In the genomic region with DNA sequence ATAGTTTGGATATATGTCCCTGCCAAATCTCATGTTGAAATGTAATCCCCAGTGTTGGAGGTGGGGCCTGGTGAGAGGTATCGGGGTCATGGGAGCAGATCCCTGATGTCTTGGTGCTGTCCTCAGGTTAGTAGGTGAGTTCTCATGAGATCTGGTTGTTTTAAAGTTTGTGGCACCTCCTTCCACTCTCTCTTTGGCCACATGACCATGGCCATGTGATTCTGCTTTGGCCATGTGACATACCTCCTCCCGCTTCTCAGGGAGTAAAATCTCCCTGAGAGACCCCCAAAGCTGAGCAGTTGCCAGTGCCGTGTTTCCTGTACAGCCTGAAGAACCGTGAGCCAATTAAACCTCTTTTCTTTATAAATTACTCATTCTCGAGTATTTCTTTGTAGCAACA, we compare ENCODE assay signal across 6 cellular contexts.
DNase-seq lines count a peak whose midpoint lies in the region; ATAC-seq, FAIRE-seq and TF ChIP-seq lines count a peak whose summit lies in the region.
"Not testable (repeated sequence)": the region's sequence is repeated elsewhere in the genome, so short reads cannot be mapped to it uniquely, and the experiment has no call there.

No MANE protein-coding gene starts in this region.

- peaks cover 75% of the 10 kb centered on the region for H3K9me3 ChIP-seq in H9 (ENCODE audit: control insufficient read depth, low read depth, low read length)
- not testable (repeated sequence) for H3K9me3 ChIP-seq in K562 (replicated peaks; ENCODE audit: control insufficient read depth, insufficient read depth, low read depth, low read length); neuron (ENCODE audit: low read length); spleen
- peaks cover 41% of the 10 kb centered on the region for H3K9me3 ChIP-seq in hepatocyte (ENCODE audit: low read depth)

- not testable (repeated sequence) for H3K56ac ChIP-seq in H9 (ENCODE audit: insufficient read length, low read depth, low read length)

- H4K5ac ChIP-seq in H9 (ENCODE audit: insufficient read length, low read depth, low read length), result not testable (repeated sequence)

- not testable (repeated sequence) for H4K91ac ChIP-seq in H9 (ENCODE audit: insufficient read length, low read depth, low read length)

- H2BK15ac ChIP-seq in H9 (ENCODE audit: low read depth, low read length), result peak overlapping the region; percentile 54; the same call in 1 of the 2 replicates

- ATAC-seq in K562, result peak; percentile 45

- H2BK5ac ChIP-seq in H9 (ENCODE audit: insufficient read length, low read length), result not testable (repeated sequence)

- H3K9ac ChIP-seq in H9 (ENCODE audit: extremely low read depth, insufficient read length, low read length); K562 (ENCODE audit: insufficient read depth in 1 of 2, low read depth in 2 of 2, low read length in 2 of 2): not testable (repeated sequence)

- H4K8ac ChIP-seq in H9 (replicated peaks; ENCODE audit: insufficient read length, low read depth, low read length), result not testable (repeated sequence)

- not testable (repeated sequence) for H3K4me1 ChIP-seq in H9 (ENCODE audit: insufficient read depth, low read length); K562 (replicated peaks in 1 of 2; ENCODE audit: control insufficient read depth in 2 of 2, insufficient read depth in 2 of 2, low read length in 2 of 2); hepatocyte (ENCODE audit: insufficient read depth); neuron (ENCODE audit: insufficient read depth, low read length); spleen

- not testable (repeated sequence) for H3K79me2 ChIP-seq in H9 (ENCODE audit: insufficient read depth, low read length); K562 (ENCODE audit: control insufficient read depth, insufficient read depth, low read length); hepatocyte

- H3K27ac ChIP-seq in H9 (ENCODE audit: insufficient read length, low read depth, low read length); K562 (ENCODE audit: extremely low read depth, low read depth, low read length); hepatocyte; spleen: not testable (repeated sequence)

- not testable (repeated sequence) for H3K27me3 ChIP-seq in H9 (ENCODE audit: insufficient read depth, low read length); K562 (ENCODE audit: control insufficient read depth in 2 of 2, insufficient read depth in 2 of 2, low read length in 2 of 2); hepatocyte; neuron (ENCODE audit: insufficient read depth, low read length); spleen (replicated peaks in 1 of 7)

- TF ChIP-seq EP300 in K562 (IDR thresholded peaks at IDR 0.05; ENCODE audit: low read length), result not testable (repeated sequence)

- H2BK20ac ChIP-seq in H9 (ENCODE audit: low read depth, low read length, poor library complexity, severe bottlenecking), result not testable (repeated sequence)

- not testable (repeated sequence) for H3K14ac ChIP-seq in H9 (ENCODE audit: insufficient read depth, low read length)

- not testable (repeated sequence) for H3K23me2 ChIP-seq in H9 (ENCODE audit: insufficient read length, low read depth, low read length, poor library complexity, severe bottlenecking)

- CTCF ChIA-PET in K562 (lab: Yijun Ruan, JAX; ENCODE audit: low intra/inter-chr PET ratio), result not testable (repeated sequence)

- H3K4me2 ChIP-seq in H9 (ENCODE audit: insufficient read depth, insufficient read length, low read length); K562 (ENCODE audit: insufficient read depth, low read length); hepatocyte: not testable (repeated sequence)

- not testable (repeated sequence) for H2BK120ac ChIP-seq in H9 (ENCODE audit: low read depth, low read length, poor library complexity, severe bottlenecking)

- H3T11ph ChIP-seq in H9 (ENCODE audit: low read length), result not testable (repeated sequence)

- POLR2A ChIA-PET in K562 (lab: Yijun Ruan, JAX), result not testable (repeated sequence)

- not testable (repeated sequence) for H4K20me1 ChIP-seq in H9 (ENCODE audit: control insufficient read depth, insufficient read depth, insufficient read length); K562 (replicated peaks; ENCODE audit: control insufficient read depth, insufficient read depth, low read length); hepatocyte (ENCODE audit: insufficient read depth, poor library complexity, severe bottlenecking)

- not testable (repeated sequence) for H2BK12ac ChIP-seq in H9 (ENCODE audit: insufficient read length, low read depth, low read length)

- not testable (repeated sequence) for TF ChIP-seq POLR2A in K562 (conservative IDR thresholded peaks at IDR 0.05); spleen (IDR thresholded peaks at IDR 0.05)

- H3K27me3 Mint-ChIP-seq in H9 (ENCODE audit: low read depth), result not testable (repeated sequence)

- not testable (repeated sequence) for TF ChIP-seq RAD21 in K562 (CRISPR knock-in tag; conservative IDR thresholded peaks at IDR 0.05 in 1 of 2, IDR thresholded peaks at IDR 0.05 in 1 of 2)

- not testable (repeated sequence) for H3K4ac ChIP-seq in H9 (ENCODE audit: low read depth, low read length)

- not testable (repeated sequence) for H2AK5ac ChIP-seq in H9 (ENCODE audit: insufficient read length, low read length)

- BruUV-seq in K562 (replicated peaks; lab: Mats Ljungman, UMichigan), result not testable (repeated sequence)

- not testable (repeated sequence) for DNase-seq in H9; K562 (ENCODE audit: extremely low read depth in 1 of 4, low spot score in 3 of 4)
- peak; percentile 28 for DNase-seq in activated CD4-positive, CD25-positive, alpha-beta regulatory T cell treated with anti-CD3 and anti-CD28 coated beads, Interleukin-2, amount 50 U/mL, for 72 hours
- peak; percentile 4 for DNase-seq in hepatocyte (ENCODE audit: low spot score)
- peak; percentile 44 for DNase-seq in spleen

- intact Hi-C loops in K562 (cut with micrococcal nuclease), result loop anchor here (5.0 kb wide), 1 partner anchor 34 kb away; no protein-coding TSS in a partner anchor
- intact Hi-C loops in spleen (cut with DNase I; ENCODE audit: low total_unique reads), result not testable (repeated sequence)

- not testable (repeated sequence) for H3K27ac Mint-ChIP-seq in H9

- WGBS in H9 (ENCODE audit: extremely low coverage, insufficient read length, low lambda C conversion rate), result no CpG with 5 or more reads among the region's 5 CpGs
- WGBS in K562 (ENCODE audit: insufficient coverage, low coverage, missing lambda C conversion rate), result 7% methylated on average over 5 of the region's 5 CpGs
- 55% methylated on average over 5 of the region's 5 CpGs for WGBS in hepatocyte (ENCODE audit: low lambda C conversion rate, missing lambda C conversion rate)
- 72 to 77% (median 75%) methylated on average over 5 of the region's 5 CpGs for WGBS in spleen, 5 donors

- not testable (repeated sequence) for H3K4me3 ChIP-seq in K562; hepatocyte; neuron (ENCODE audit: low read length); spleen

- H3K9me3 Mint-ChIP-seq in H9, result not testable (repeated sequence)

- not testable (repeated sequence) for H3K36me3 Mint-ChIP-seq in H9 (ENCODE audit: insufficient read depth in 1 of 3, low read depth in 3 of 3)

- not testable (repeated sequence) for H3K36me3 ChIP-seq in K562 (ENCODE audit: control insufficient read depth, insufficient read depth, low read length); hepatocyte (replicated peaks; ENCODE audit: insufficient read depth, low read depth); neuron (ENCODE audit: insufficient read depth, low read length); spleen

- H3K9me2 ChIP-seq in hepatocyte (replicated peaks; ENCODE audit: insufficient read depth), result not testable (repeated sequence)

- H3K4me3 Mint-ChIP-seq in H9, result not testable (repeated sequence)

- not testable (repeated sequence) for H3K4me1 Mint-ChIP-seq in H9

- in situ Hi-C loops in K562 (cut with MboI), result loop anchor here (25.0 kb wide), 3 partner anchors 249 to 1399 kb away; no protein-coding TSS in a partner anchor

- not testable (repeated sequence) for TF ChIP-seq CTCF in H9 (conservative IDR thresholded peaks at IDR 0.05); K562 (IDR thresholded peaks at IDR 0.05 in 2 of 3, conservative IDR thresholded peaks at IDR 0.05 in 1 of 3; ENCODE audit: insufficient read depth in 2 of 3, low read depth in 1 of 3, low read length in 3 of 3); hepatocyte (IDR thresholded peaks at IDR 0.05; ENCODE audit: poor library complexity); spleen (IDR thresholded peaks at IDR 0.05 in 8 of 11, conservative IDR thresholded peaks at IDR 0.05 in 3 of 11)

- FAIRE-seq in K562 (lab: Jason Lieb, UNC), result not testable (repeated sequence)

- H3K79me1 ChIP-seq in H9 (ENCODE audit: insufficient read depth, low read depth, low read length, poor library complexity, severe bottlenecking), result not testable (repeated sequence)

- H2AFZ ChIP-seq in H9 (ENCODE audit: low read length); K562 (ENCODE audit: low read depth, low read length); hepatocyte: not testable (repeated sequence)
- H2AFZ ChIP-seq in neuron (ENCODE audit: low read depth, low read length), result peak overlapping the region; percentile 20

- H3K9me1 ChIP-seq in K562 (ENCODE audit: control insufficient read depth, insufficient read depth, low read length), result not testable (repeated sequence)

- not testable (repeated sequence) for H3K23ac ChIP-seq in H9 (ENCODE audit: insufficient read length, low read depth, low read length)

- not testable (repeated sequence) for H3K18ac ChIP-seq in H9 (ENCODE audit: insufficient read length, low read depth, low read length)

TF ChIP-seq in K562, 482 proteins besides CTCF, POLR2A, EP300 and RAD21 (continues in another document):
- TF ChIP-seq, protein P1, sequence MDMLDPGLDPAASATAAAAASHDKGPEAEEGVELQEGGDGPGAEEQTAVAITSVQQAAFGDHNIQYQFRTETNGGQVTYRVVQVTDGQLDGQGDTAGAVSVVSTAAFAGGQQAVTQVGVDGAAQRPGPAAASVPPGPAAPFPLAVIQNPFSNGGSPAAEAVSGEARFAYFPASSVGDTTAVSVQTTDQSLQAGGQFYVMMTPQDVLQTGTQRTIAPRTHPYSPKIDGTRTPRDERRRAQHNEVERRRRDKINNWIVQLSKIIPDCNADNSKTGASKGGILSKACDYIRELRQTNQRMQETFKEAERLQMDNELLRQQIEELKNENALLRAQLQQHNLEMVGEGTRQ (CRISPR knock-in tag; IDR thresholded peaks at IDR 0.05), result peak; percentile 68
- TF ChIP-seq RAD51 (IDR thresholded peaks at IDR 0.05; ENCODE audit: borderline replicate concordance, low read depth), result peak; percentile 93
